Comparison of ENCODE assay signal across 30 cellular contexts in genomic region chrX:151178746-151179145, GRCh38. TPM values are rescaled to one million over a fixed set of nuclear protein-coding genes. Genes with fewer than 3 reads are reported as not detected.
DNase-seq lines count a peak whose midpoint lies in the region; ATAC-seq and TF ChIP-seq lines count a peak whose summit lies in the region.
"Had no signal": no experiment of that assay in that cellular context is flagged by ENCODE, and none has a peak within 500 bp of the region (broad histone marks: within the 10 kb centered on the region; RNA-seq: fewer than 3 reads in every experiment).

No MANE protein-coding gene starts in this region.

- H2BK120ac ChIP-seq in mesendoderm (ENCODE audit: low read depth, low read length): no peak overlapping the region

- peak overlapping the region; percentile 31 for H3K4me2 ChIP-seq in mesendoderm (ENCODE audit: low read length)

- H4K8ac ChIP-seq in mesendoderm (ENCODE audit: low read depth, low read length): no peak overlapping the region

- H3K27ac ChIP-seq in mesendoderm (ENCODE audit: low read depth, low read length): no peak overlapping the region
- H3K27ac ChIP-seq: dorsolateral prefrontal cortex, foreskin keratinocyte, GM23248, psoas muscle had no signal

- H4K5ac ChIP-seq in mesendoderm (ENCODE audit: low read length): no peak overlapping the region

- H3K23ac ChIP-seq in mesendoderm (ENCODE audit: low read length): no peak overlapping the region

- no peaks in the 10 kb centered on the region for H3K36me3 Mint-ChIP-seq in activated naive CD8-positive, alpha-beta T cell
- H3K36me3 Mint-ChIP-seq in activated naive CD8-positive, alpha-beta T cell treated with anti-CD3 and anti-CD28 coated beads, Interleukin-2, amount 50 U/mL, for 24 hours (ENCODE audit: low read depth): no peaks in the 10 kb centered on the region
- no peaks in the 10 kb centered on the region for H3K36me3 Mint-ChIP-seq in effector memory CD8-positive, alpha-beta T cell (ENCODE audit: insufficient read depth)
- H3K36me3 Mint-ChIP-seq in type B pancreatic cell: peaks cover 7% of the 10 kb centered on the region

- H2BK5ac ChIP-seq in mesendoderm (ENCODE audit: low read length): no peak overlapping the region

- no peaks in the 10 kb centered on the region for H3K4me1 ChIP-seq in mesendoderm (ENCODE audit: control insufficient read depth, low read depth, low read length)
- H3K4me1 ChIP-seq: foreskin keratinocyte, psoas muscle had no signal

- DNase-seq in activated naive CD8-positive, alpha-beta T cell treated with anti-CD3 and anti-CD28 coated beads, Interleukin-2, amount 50 U/mL, for 24 hours: no peak
- DNase-seq in effector memory CD8-positive, alpha-beta T cell: no peak
- no peak for DNase-seq in mesendoderm
- no peak for DNase-seq in type B pancreatic cell (ENCODE audit: extremely low spot score, unreplicated experiment)
- DNase-seq in SIG-M5 (lab: John Stamatoyannopoulos, UW): no peak
- DNase-seq in stimulated activated CD4-positive, alpha-beta T cell treated with anti-CD3 and anti-CD28 coated beads, Interleukin-2, amount 100 ng/mL, for 24 hours: no peak
- no peak for DNase-seq in DMS79 (lab: John Stamatoyannopoulos, UW)
- DNase-seq: activated CD4-positive, alpha-beta T cell treated with anti-CD3 and anti-CD28 coated beads for 48 hours; amniotic stem cell; C1 segment of cervical spinal cord; central memory CD4-positive, alpha-beta T cell; DMS79 treated with DMSO at 0.1 percent for 48 hours; dorsolateral prefrontal cortex; erythroblast; foreskin keratinocyte; GM23248; hypothalamus; KG1; left cardiac atrium; NCI-H187; NCI-H82; PC-3; psoas muscle; SHP77; T-helper 1 cell had no signal

- no peaks in the 10 kb centered on the region for H3K36me3 ChIP-seq in mesendoderm (ENCODE audit: control insufficient read depth, insufficient read depth, low read length)

- H3K9me3 Mint-ChIP-seq in activated naive CD8-positive, alpha-beta T cell (ENCODE audit: low read depth): no peaks in the 10 kb centered on the region
- no peaks in the 10 kb centered on the region for H3K9me3 Mint-ChIP-seq in activated naive CD8-positive, alpha-beta T cell treated with anti-CD3 and anti-CD28 coated beads, Interleukin-2, amount 50 U/mL, for 24 hours
- no peaks in the 10 kb centered on the region for H3K9me3 Mint-ChIP-seq in effector memory CD8-positive, alpha-beta T cell
- peaks cover 5% of the 10 kb centered on the region for H3K9me3 Mint-ChIP-seq in type B pancreatic cell

- peaks cover 7% of the 10 kb centered on the region for H3K27me3 ChIP-seq in mesendoderm (ENCODE audit: insufficient read depth, low read length, poor library complexity)

- no peak overlapping the region for H3K27ac Mint-ChIP-seq in activated naive CD8-positive, alpha-beta T cell
- H3K27ac Mint-ChIP-seq in activated naive CD8-positive, alpha-beta T cell treated with anti-CD3 and anti-CD28 coated beads, Interleukin-2, amount 50 U/mL, for 24 hours: no peak overlapping the region
- no peak overlapping the region for H3K27ac Mint-ChIP-seq in effector memory CD8-positive, alpha-beta T cell
- no peak overlapping the region for H3K27ac Mint-ChIP-seq in type B pancreatic cell

- no peak overlapping the region for H3K56ac ChIP-seq in mesendoderm (ENCODE audit: low read length)

- H2AK5ac ChIP-seq in mesendoderm (ENCODE audit: low read length): no peak overlapping the region

- no CpG with 5 or more reads among the region's 18 CpGs for WGBS in mesendoderm (ENCODE audit: extremely low coverage, insufficient coverage, low lambda C conversion rate)

- H3K79me1 ChIP-seq in mesendoderm (ENCODE audit: low read length): no peaks in the 10 kb centered on the region

- no peak overlapping the region for H3K4ac ChIP-seq in mesendoderm (ENCODE audit: low read depth, low read length)

- no peak for ATAC-seq in activated naive CD8-positive, alpha-beta T cell treated with anti-CD3 and anti-CD28 coated beads, Interleukin-2, amount 50 U/mL, for 24 hours
- no peak for ATAC-seq in effector memory CD8-positive, alpha-beta T cell (replicated peaks)
- ATAC-seq: foreskin keratinocyte, left cardiac atrium, PC-3, psoas muscle had no signal

- H3K9ac ChIP-seq in mesendoderm (ENCODE audit: low read length): no peak overlapping the region
- H3K9ac ChIP-seq: GM23248 had no signal

- H3K4me1 Mint-ChIP-seq in activated naive CD8-positive, alpha-beta T cell (ENCODE audit: low read depth): peaks cover 11% of the 10 kb centered on the region
- H3K4me1 Mint-ChIP-seq in activated naive CD8-positive, alpha-beta T cell treated with anti-CD3 and anti-CD28 coated beads, Interleukin-2, amount 50 U/mL, for 24 hours: peaks cover 7% of the 10 kb centered on the region
- H3K4me1 Mint-ChIP-seq in effector memory CD8-positive, alpha-beta T cell (ENCODE audit: low read depth in 2 of 2): peaks cover 3 to 5% of the 10 kb centered on the region in 2 donors
- H3K4me1 Mint-ChIP-seq in type B pancreatic cell (ENCODE audit: unreplicated experiment): no peaks in the 10 kb centered on the region

- H3K79me2 ChIP-seq in mesendoderm (ENCODE audit: control insufficient read depth, insufficient read depth, low read length): no peaks in the 10 kb centered on the region

- H3K18ac ChIP-seq in mesendoderm (ENCODE audit: low read length): no peak overlapping the region

- no peak overlapping the region for H3K4me3 ChIP-seq in mesendoderm (ENCODE audit: low read length)
- H3K4me3 ChIP-seq: GM23248, psoas muscle had no signal

- peak overlapping the region; percentile 75 for H3K4me3 Mint-ChIP-seq in activated naive CD8-positive, alpha-beta T cell
- H3K4me3 Mint-ChIP-seq in activated naive CD8-positive, alpha-beta T cell treated with anti-CD3 and anti-CD28 coated beads, Interleukin-2, amount 50 U/mL, for 24 hours: no peak overlapping the region
- H3K4me3 Mint-ChIP-seq in effector memory CD8-positive, alpha-beta T cell: peak overlapping the region; percentile 47 to 64
- H3K4me3 Mint-ChIP-seq in type B pancreatic cell: peak overlapping the region; percentile 79

- no peak for TF ChIP-seq CTCF in type B pancreatic cell (conservative IDR thresholded peaks at IDR 0.05)

- peaks cover 29% of the 10 kb centered on the region for H3K27me3 Mint-ChIP-seq in activated naive CD8-positive, alpha-beta T cell
- H3K27me3 Mint-ChIP-seq in activated naive CD8-positive, alpha-beta T cell treated with anti-CD3 and anti-CD28 coated beads, Interleukin-2, amount 50 U/mL, for 24 hours: peaks cover 68% of the 10 kb centered on the region
- peaks cover 53 to 91% of the 10 kb centered on the region in 2 donors for H3K27me3 Mint-ChIP-seq in effector memory CD8-positive, alpha-beta T cell
- peaks cover 87% of the 10 kb centered on the region for H3K27me3 Mint-ChIP-seq in type B pancreatic cell

- H2BK15ac ChIP-seq in mesendoderm (replicated peaks; ENCODE audit: low read depth): no peak overlapping the region

RNA-seq across cellular contexts. Expression of gene GPR50, which starts 2.4 kb away (rescaled TPM):
- polyA plus RNA-seq in mesendoderm (2013, experiment 1 of 2): 1.7 TPM
- polyA plus RNA-seq in mesendoderm (2013, experiment 2 of 2): 1.8 TPM
- total RNA-seq in type B pancreatic cell (ENCODE audit: low replicate concordance): 2.1 and 3.5 TPM in 2 replicates
- total RNA-seq: A673, dorsolateral prefrontal cortex, foreskin keratinocyte, GM23248, left cardiac atrium, mesenteric fat pad, PC-3, psoas muscle had no signal
- polyA plus RNA-seq: foreskin keratinocyte, GM23248, neural cell, psoas muscle, urinary bladder had no signal
